In the genomic region with DNA sequence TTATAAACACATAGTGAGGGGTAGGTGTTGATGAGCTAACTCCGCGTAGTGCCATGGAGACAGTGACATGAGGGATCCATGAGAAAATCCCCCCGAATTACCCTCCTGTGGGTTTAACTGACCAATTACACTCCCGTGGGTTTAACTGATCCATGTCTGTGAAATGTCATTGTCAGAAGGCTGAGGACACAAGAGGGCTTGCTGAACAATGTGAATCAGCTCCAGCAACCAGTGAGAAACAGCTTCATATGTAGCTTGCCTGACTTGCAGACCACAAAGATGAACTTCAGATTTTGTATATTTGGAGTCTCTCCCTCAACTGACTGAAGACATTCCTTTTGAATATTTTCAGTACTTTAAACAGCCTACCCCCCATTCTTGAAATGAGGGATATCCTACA, we compare ENCODE assay signal across 14 cellular contexts.
"Had no signal": no experiment of that assay in that cellular context is flagged by ENCODE, and none has a peak within 500 bp of the region (broad histone marks: within the 10 kb centered on the region; RNA-seq: fewer than 3 reads in every experiment).

No MANE protein-coding gene starts in this region.

- H3K36me3 ChIP-seq: colonic mucosa had no signal

- ATAC-seq: left ventricle myocardium superior; stimulated activated naive CD8-positive, alpha-beta T cell treated with anti-CD3 and anti-CD28 coated beads, Interleukin-15, Interleukin-2, amounts not matched to agents 100 U/mL and 50 U/mL, for 24 hours had no signal

- H3K9me3 ChIP-seq: colonic mucosa, esophagus muscularis mucosa, right atrium auricular region, suprapubic skin had no signal

- DNase-seq: activated CD4-positive, alpha-beta T cell treated with anti-CD3 and anti-CD28 coated beads, Interleukin-2, amount 10 ng/mL, durations not matched to agents 7 days and 5 days; activated CD8-positive, alpha-beta memory T cell treated with anti-CD3 and anti-CD28 coated beads for 24 hours; adrenal gland; colonic mucosa; foreskin fibroblast; hypothalamus; left ventricle myocardium superior; nucleus accumbens; small intestine; stimulated activated CD4-positive, alpha-beta T cell treated with anti-CD3 and anti-CD28 coated beads, Interleukin-4, amount 100 ng/mL, for 24 hours; stimulated activated naive CD8-positive, alpha-beta T cell treated with anti-CD3 and anti-CD28 coated beads, Interleukin-15, Interleukin-2, amounts not matched to agents 100 U/mL and 50 U/mL, for 24 hours had no signal

- H3K4me3 ChIP-seq: adrenal gland, colonic mucosa, esophagus muscularis mucosa, right atrium auricular region, suprapubic skin had no signal

- H3K4me1 ChIP-seq: adrenal gland, colonic mucosa, right atrium auricular region, suprapubic skin had no signal

- H3K27me3 ChIP-seq: adrenal gland, colonic mucosa, esophagus muscularis mucosa, right atrium auricular region, suprapubic skin had no signal

- H3K27ac ChIP-seq: adrenal gland, colonic mucosa, right atrium auricular region, suprapubic skin had no signal
